Comparison of ENCODE assay signal across 9 cellular contexts in the genomic region with DNA sequence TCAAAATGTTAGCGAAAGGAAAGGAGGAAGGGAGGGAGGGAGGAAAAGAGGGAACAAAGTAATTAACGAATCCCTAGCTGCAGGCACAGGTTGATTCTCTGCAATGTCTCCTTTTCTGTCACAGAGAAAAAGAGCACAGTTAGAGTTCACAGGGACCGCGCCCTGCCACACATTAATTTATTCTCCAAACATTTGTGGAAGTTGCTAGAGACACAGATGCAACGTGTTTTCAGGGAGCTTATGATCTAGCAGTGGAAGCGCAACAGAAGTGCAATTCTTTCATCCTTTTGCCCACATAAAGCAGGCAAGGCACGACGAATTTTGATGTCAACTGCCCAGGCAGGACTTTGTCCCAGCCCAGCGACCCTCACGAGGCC.
DNase-seq lines count a peak whose midpoint lies in the region; ATAC-seq, FAIRE-seq and TF ChIP-seq lines count a peak whose summit lies in the region.
"Had no signal": no experiment of that assay in that cellular context is flagged by ENCODE, and none has a peak within 500 bp of the region (broad histone marks: within the 10 kb centered on the region; RNA-seq: fewer than 3 reads in every experiment).

No MANE protein-coding gene starts in this region.

- H2AFZ ChIP-seq in MM.1S (ENCODE audit: low read length) (peak overlapping the region; percentile 61), H1 (ENCODE audit: low read length) (peak overlapping the region; percentile 84; the same call in 1 of the 2 replicates)

- intact Hi-C loops in Caco-2 (cut with micrococcal nuclease; ENCODE audit: unreplicated experiment) = loop anchor here (1.0 kb wide), 1 partner anchor 101 kb away; no protein-coding TSS in a partner anchor

- 61% methylated on average over 10 of the region's 10 CpGs; no CpG with 5 or more reads in 1 of the 2 experiments for WGBS in H1 (ENCODE audit: extremely low coverage in 1 of 2, insufficient coverage in 1 of 2, insufficient read length in 1 of 2, insufficient replicate concordance in 2 of 2, low coverage in 1 of 2, low lambda C conversion rate in 2 of 2, missing lambda C conversion rate in 1 of 2), 2 experiments

- H4K20me1 ChIP-seq in MM.1S (ENCODE audit: insufficient read depth, low read length) (no peaks in the 10 kb centered on the region), H1 (replicated peaks in 1 of 2; ENCODE audit: control insufficient read depth in 1 of 2, insufficient read depth in 2 of 2, low read length in 2 of 2) (no peaks in the 10 kb centered on the region)

- peak overlapping the region; percentile 69 for H3K4me3 Mint-ChIP-seq in Caco-2 (ENCODE audit: unreplicated experiment)

- peaks cover 6% of the 10 kb centered on the region; the same call in 1 of the 2 replicates for H3K4me1 ChIP-seq in Caco-2
- H3K4me1 ChIP-seq in MM.1S (ENCODE audit: low read length) = 0 out of 2 replicates have a peak, but pooled peaks cover 4% of the 10 kb centered on the region
- H3K4me1 ChIP-seq in H1 (replicated peaks in 1 of 4; ENCODE audit: control insufficient read depth in 3 of 4, insufficient read depth in 4 of 4, low read length in 3 of 4) = peaks cover 4 to 18% (median 10%) of the 10 kb centered on the region in 4 experiments
- H3K4me1 ChIP-seq in neutrophil (ENCODE audit: control insufficient read depth in 1 of 2, insufficient read depth in 1 of 2, low read depth in 1 of 2, low read length in 1 of 2) = peaks cover 11 to 14% of the 10 kb centered on the region in 2 experiments

- H2AK5ac ChIP-seq in H1 (ENCODE audit: low read depth, low read length) = peak overlapping the region; percentile 67; the same call in 1 of the 2 replicates

- H4K8ac ChIP-seq in H1 (ENCODE audit: extremely low read depth, insufficient read depth, low read length) = peak overlapping the region; percentile 72; the same call in 1 of the 2 replicates

- H3K56ac ChIP-seq in H1 (replicated peaks; ENCODE audit: insufficient read length, low read depth, low read length) = no peak overlapping the region

- H3K27ac ChIP-seq in MM.1S (ENCODE audit: low read length) = no peak overlapping the region
- no peak overlapping the region for H3K27ac ChIP-seq in H1 (ENCODE audit: low read depth, low read length)
- H3K27ac ChIP-seq in neutrophil = peak overlapping the region; percentile 77
- H3K27ac ChIP-seq: VCaP had no signal

- TF ChIP-seq RAD21 in H1 (IDR thresholded peaks at IDR 0.05 in 1 of 2, conservative IDR thresholded peaks at IDR 0.05 in 1 of 2; ENCODE audit: low read depth in 2 of 2, low read length in 2 of 2) = no peak

- no peaks in the 10 kb centered on the region for H3K4me1 Mint-ChIP-seq in Caco-2 (ENCODE audit: low read depth, unreplicated experiment)

- H3K27me3 Mint-ChIP-seq in Caco-2 (ENCODE audit: insufficient read depth, unreplicated experiment) = no peaks in the 10 kb centered on the region

- H2BK20ac ChIP-seq in H1 (ENCODE audit: low read length) = peak overlapping the region; percentile 51; the same call in 1 of the 2 replicates

- peak overlapping the region; percentile 93 for H2BK120ac ChIP-seq in H1 (replicated peaks; ENCODE audit: low read depth, low read length)

- TF ChIP-seq POLR2A in H1 (IDR thresholded peaks at IDR 0.05; ENCODE audit: control extremely low read depth in 1 of 2, low read depth in 2 of 2, low read length in 2 of 2) = no peak

- H3K4me3 ChIP-seq in Caco-2 (ENCODE audit: low read depth, low read length) (peak overlapping the region; percentile 60), MM.1S (ENCODE audit: low read length) (peak overlapping the region; percentile 61; the same call in 1 of the 2 replicates), H1 (ENCODE audit: extremely low read depth in 1 of 4, insufficient read depth in 2 of 4, low read depth in 3 of 4, low read length in 4 of 4) (peak overlapping the region in 2 of 4 experiments; percentile 26 to 61; a peak in 5 of 8 replicates), neutrophil (ENCODE audit: low read depth in 1 of 2, low read length in 1 of 2) (peak overlapping the region; percentile 67 to 71)

- H3K4ac ChIP-seq in H1 (replicated peaks; ENCODE audit: insufficient read length, low read depth, low read length) = peak overlapping the region; percentile 17

- H3K4me2 ChIP-seq in MM.1S (ENCODE audit: low read depth, low read length) = peak overlapping the region; percentile 83; the same call in 1 of the 2 replicates
- peak overlapping the region; percentile 75 to 79 for H3K4me2 ChIP-seq in H1 (ENCODE audit: insufficient read depth in 1 of 2, low read depth in 2 of 2, low read length in 2 of 2)

- TF ChIP-seq CTCF in Caco-2 (IDR thresholded peaks at IDR 0.05; ENCODE audit: insufficient read depth in 1 of 2, low read depth in 1 of 2, low read length in 1 of 2, severe bottlenecking in 1 of 2, unreplicated experiment in 1 of 2) (no peak), MM.1S (IDR thresholded peaks at IDR 0.05; ENCODE audit: low read length) (no peak), H1 (IDR thresholded peaks at IDR 0.05; ENCODE audit: control extremely low read depth in 1 of 3, insufficient read depth in 1 of 3, low read depth in 1 of 3, low read length in 3 of 3) (no peak), neutrophil (IDR thresholded peaks at IDR 0.05) (no peak)

- H3K36me3 ChIP-seq in Caco-2 (ENCODE audit: control insufficient read depth, insufficient read depth, low read length) = no peaks in the 10 kb centered on the region
- no peaks in the 10 kb centered on the region for H3K36me3 ChIP-seq in MM.1S (replicated peaks; ENCODE audit: insufficient read depth, low read length)
- H3K36me3 ChIP-seq in H1 (ENCODE audit: control insufficient read depth in 2 of 4, insufficient read depth in 4 of 4, low read length in 3 of 4) = no peaks in the 10 kb centered on the region; a peak in 1 of 8 replicates
- no peaks in the 10 kb centered on the region for H3K36me3 ChIP-seq in neutrophil

- H2BK12ac ChIP-seq in H1 (ENCODE audit: low read depth, low read length) = peak overlapping the region; percentile 0

- H3K27me3 ChIP-seq in Caco-2 (replicated peaks; ENCODE audit: control insufficient read depth, insufficient read depth, low read length) = no peaks in the 10 kb centered on the region
- H3K27me3 ChIP-seq in MM.1S (replicated peaks; ENCODE audit: insufficient read depth, low read length) = no peaks in the 10 kb centered on the region
- H3K27me3 ChIP-seq in H1 (replicated peaks in 1 of 4; ENCODE audit: control insufficient read depth in 3 of 4, extremely low read depth in 1 of 4, insufficient read depth in 3 of 4, low read length in 3 of 4) = peaks cover 0 to 10% (median 0%) of the 10 kb centered on the region in 4 experiments; a peak in 1 of 7 replicates
- no peaks in the 10 kb centered on the region for H3K27me3 ChIP-seq in neutrophil

- H3K18ac ChIP-seq in H1 (ENCODE audit: extremely low read depth, low read length) = peak overlapping the region; percentile 75

- H3K79me2 ChIP-seq in MM.1S (ENCODE audit: low read length) = no peaks in the 10 kb centered on the region
- H3K79me2 ChIP-seq in H1 (ENCODE audit: control insufficient read depth in 1 of 2, insufficient read depth in 2 of 2, low read length in 2 of 2) = no peaks in the 10 kb centered on the region

- H3K9me2 ChIP-seq in MM.1S (replicated peaks; ENCODE audit: insufficient read depth, low read length) = no peaks in the 10 kb centered on the region

- H3K9ac ChIP-seq in MM.1S (ENCODE audit: low read length) (no peak overlapping the region), H1 (replicated peaks in 1 of 4; ENCODE audit: extremely low read depth in 1 of 4, low read depth in 3 of 4, low read length in 3 of 4) (no peak overlapping the region)

- peak overlapping the region; percentile 66; the same call in 1 of the 2 replicates for H2BK15ac ChIP-seq in H1 (ENCODE audit: low read length)

- no peaks in the 10 kb centered on the region for H3F3A ChIP-seq in MM.1S (ENCODE audit: insufficient read depth, low read length)

- no peak for TF ChIP-seq EP300 in H1 (IDR thresholded peaks at IDR 0.05; ENCODE audit: borderline replicate concordance in 1 of 2, low read depth in 2 of 2, low read length in 2 of 2)

- peak overlapping the region; percentile 89 for H4K91ac ChIP-seq in H1 (replicated peaks; ENCODE audit: insufficient read length, low read length)

- TSS peak; percentile 93 for BruUV-seq in Caco-2 (replicated peaks; lab: Mats Ljungman, UMichigan)

- POLR2A ChIA-PET in Caco-2 (lab: Charles Lee) = interaction anchor here (1.0 kb wide), 1 partner anchor 12 kb away, joined by 3 read pairs; no protein-coding TSS in a partner anchor
- POLR2A ChIA-PET in H1 (lab: Charles Lee; ENCODE audit: partially characterized antibody) = interaction anchor here (0.5 to 1.2 kb wide), 4 partner anchors 9 to 735 kb away, joined by 3 to 5 read pairs (median 4); no protein-coding TSS in a partner anchor

- no peak overlapping the region for H4K5ac ChIP-seq in H1 (ENCODE audit: insufficient read length, low read depth, low read length)

- H3K23ac ChIP-seq in H1 (ENCODE audit: insufficient read length) = no peak overlapping the region

- CTCF ChIA-PET in Caco-2 (lab: Charles Lee) (no interaction called here), H1 (lab: Charles Lee; ENCODE audit: partially characterized antibody) (interaction anchor here (0.6 to 1.5 kb wide), 2 partner anchors 10 to 94 kb away, joined by 3 to 4 read pairs; no protein-coding TSS in a partner anchor)

- 0 out of 2 replicates have a peak overlapping the region, but pooled peaks have one; percentile 36 for H2BK5ac ChIP-seq in H1 (ENCODE audit: low read depth, low read length)

- H3K36me3 Mint-ChIP-seq in Caco-2 (ENCODE audit: insufficient read depth, unreplicated experiment) = no peaks in the 10 kb centered on the region

- H3K9me3 ChIP-seq in Caco-2 (no peaks in the 10 kb centered on the region), MM.1S (replicated peaks; ENCODE audit: insufficient read depth, low read length) (no peaks in the 10 kb centered on the region), H1 (ENCODE audit: insufficient read depth in 2 of 2, low read depth in 1 of 2, low read length in 1 of 2) (no peaks in the 10 kb centered on the region), neutrophil (no peaks in the 10 kb centered on the region)

- no peaks in the 10 kb centered on the region for H3K79me1 ChIP-seq in H1 (ENCODE audit: low read depth, low read length)

- no peaks in the 10 kb centered on the region for H3K9me3 Mint-ChIP-seq in Caco-2 (ENCODE audit: unreplicated experiment)

- ATAC-seq in GM19467 (IDR thresholded peaks at IDR 0.05; ENCODE audit: unreplicated experiment) = no peak
- no peak for ATAC-seq in GM21529 (IDR thresholded peaks at IDR 0.05; ENCODE audit: unreplicated experiment)

- peak overlapping the region; percentile 76 for H3K27ac Mint-ChIP-seq in Caco-2 (ENCODE audit: unreplicated experiment)

- H3K23me2 ChIP-seq in H1 (ENCODE audit: low read depth, low read length) = peaks cover 5% of the 10 kb centered on the region; the same call in 1 of the 2 replicates

- DNase-seq in Caco-2 = no peak
- DNase-seq in MM.1S = no peak
- DNase-seq in H1 (ENCODE audit: low read depth in 1 of 2, low spot score in 2 of 2) = peak in 1 of 2 experiments; percentile 44
- DNase-seq in stimulated activated CD4-positive, alpha-beta T cell treated with anti-CD3 and anti-CD28 coated beads, Interleukin-2, amount 100 ng/mL, for 24 hours = no peak
- no peak for DNase-seq in RPMI8226

- H3K14ac ChIP-seq in H1 (ENCODE audit: insufficient read length) = no peak overlapping the region

- no peak for FAIRE-seq in H1 (lab: Jason Lieb, UNC)

TF ChIP-seq in H1, 55 proteins besides CTCF, POLR2A, EP300 and RAD21 (continues in another document):
- TF ChIP-seq PHF8 (conservative IDR thresholded peaks at IDR 0.05; ENCODE audit: low read depth, low read length) = no peak
- TF ChIP-seq SP2 (IDR thresholded peaks at IDR 0.05; ENCODE audit: low read length) = no peak
